18 cellular contexts compared by ENCODE assay signal in the genomic region with DNA sequence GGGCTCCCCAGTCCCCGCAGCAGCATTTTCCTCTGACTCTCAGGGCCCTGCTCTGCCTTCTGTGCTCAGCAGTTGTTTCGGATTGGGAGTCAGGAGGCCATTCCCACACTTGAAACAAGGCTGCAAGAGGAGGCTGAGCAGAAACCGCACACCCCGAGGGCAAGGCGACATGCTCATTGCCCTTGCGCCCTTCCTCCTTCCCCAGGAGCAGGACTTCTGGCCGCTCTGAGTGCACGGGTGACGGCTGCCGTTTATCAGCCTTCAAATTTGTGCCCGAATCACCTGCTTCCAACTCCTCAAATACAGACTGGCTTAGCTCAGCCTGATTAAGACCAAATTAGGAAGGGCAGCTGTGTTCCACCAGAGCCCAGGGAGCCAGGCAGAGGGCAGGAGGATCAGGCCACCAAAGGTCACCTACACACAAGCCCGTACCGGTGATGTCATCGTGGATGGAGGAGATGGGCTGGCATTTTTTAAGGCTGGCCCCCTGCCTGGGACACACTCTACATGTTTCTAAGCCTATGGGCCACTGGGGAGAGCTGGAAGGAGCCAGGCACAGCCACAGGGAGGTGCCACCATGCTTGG. TPM values are rescaled to one million over a fixed set of nuclear protein-coding genes. Genes with fewer than 3 reads are reported as not detected.
DNase-seq lines count a peak whose midpoint lies in the region; ATAC-seq lines count a peak whose summit lies in the region.
"Had no signal": no experiment of that assay in that cellular context is flagged by ENCODE, and none has a peak within 500 bp of the region (broad histone marks: within the 10 kb centered on the region; RNA-seq: fewer than 3 reads in every experiment).

No MANE protein-coding gene starts in this region.

- peak overlapping the region; percentile 32 to 71 (median 66) for H3K9ac ChIP-seq in skeletal muscle tissue (ENCODE audit: low read depth in 1 of 3, low read length in 3 of 3)

- H3K36me3 ChIP-seq in mesodermal cell (ENCODE audit: control insufficient read depth, insufficient read depth, low read length) = no peaks in the 10 kb centered on the region
- no peaks in the 10 kb centered on the region for H3K36me3 ChIP-seq in skeletal muscle tissue (ENCODE audit: control insufficient read depth in 3 of 3, insufficient read depth in 3 of 3, low read length in 3 of 3)
- H3K36me3 ChIP-seq: HAP-1, left lung had no signal

- H3K4me1 Mint-ChIP-seq in central memory CD8-positive, alpha-beta T cell = no peaks in the 10 kb centered on the region
- H3K4me1 Mint-ChIP-seq: B cell had no signal

- H3K27ac Mint-ChIP-seq in central memory CD8-positive, alpha-beta T cell (ENCODE audit: low read depth) = peak overlapping the region; percentile 32
- H3K27ac Mint-ChIP-seq: B cell; stimulated activated naive CD8-positive, alpha-beta T cell treated with anti-CD3 and anti-CD28 coated beads, Interleukin-15, Interleukin-2, amounts not matched to agents 100 ng/mL and 50 ng/mL, for 24 hours had no signal

- DNase-seq in NCI-H2107 treated with DMSO at 0.1 percent for 48 hours (lab: John Stamatoyannopoulos, UW; ENCODE audit: unreplicated experiment) = peak; percentile 34
- no peak for DNase-seq in NCI-H2107 (lab: John Stamatoyannopoulos, UW)
- no peak for DNase-seq in central memory CD8-positive, alpha-beta T cell (ENCODE audit: low spot score in 2 of 2)
- DNase-seq in T-helper 2 cell = no peak
- DNase-seq in NCI-H2029 treated with DMSO at 0.1 percent for 48 hours (lab: John Stamatoyannopoulos, UW) = no peak
- DNase-seq: activated CD4-positive, alpha-beta T cell treated with anti-CD3 and anti-CD28 coated beads, Interleukin-2, amount 50 U/mL, for 1 hour; activated CD8-positive, alpha-beta memory T cell treated with anti-CD3 and anti-CD28 coated beads, Interleukin-2, amount 50 U/mL, for 48 hours; activated gamma-delta T cell; NCI-H226; NK-92 treated with Interleukin-12 subunit alpha and Interleukin-12 subunit beta, amount 100 ng/mL, for 24 hours had no signal

- peak overlapping the region; percentile 23 for H3K27ac ChIP-seq in mesodermal cell (ENCODE audit: low read depth, low read length, severe bottlenecking)
- peak overlapping the region; percentile 70 for H3K27ac ChIP-seq in skeletal muscle tissue (ENCODE audit: low read depth, low read length)
- H3K27ac ChIP-seq: left lung had no signal

- no peaks in the 10 kb centered on the region for H3K27me3 ChIP-seq in skeletal muscle tissue (ENCODE audit: control insufficient read depth in 3 of 3, insufficient read depth in 3 of 3, low read length in 3 of 3)
- H3K27me3 ChIP-seq: left lung had no signal

- no peak overlapping the region for H3K4me3 ChIP-seq in mesodermal cell (ENCODE audit: extremely low read depth, insufficient read depth, low read length, poor library complexity, severe bottlenecking)
- H3K4me3 ChIP-seq in skeletal muscle tissue (ENCODE audit: low read length in 3 of 3) = peak overlapping the region in 1 of 3 donors; percentile 45
- H3K4me3 ChIP-seq: HAP-1, left lung, mucosa of descending colon had no signal

- no peak for ATAC-seq in central memory CD8-positive, alpha-beta T cell (replicated peaks; ENCODE audit: extremely low read depth, poor library complexity, severe bottlenecking)
- ATAC-seq in HG03354 (IDR thresholded peaks at IDR 0.05; ENCODE audit: poor library complexity, severe bottlenecking, unreplicated experiment) = no peak
- ATAC-seq: left lung had no signal

- no peaks in the 10 kb centered on the region for H3K9me3 ChIP-seq in mesodermal cell (ENCODE audit: control insufficient read depth, low read length)
- no peaks in the 10 kb centered on the region for H3K9me3 ChIP-seq in skeletal muscle tissue (ENCODE audit: control insufficient read depth in 3 of 3, low read length in 3 of 3)
- H3K9me3 ChIP-seq: HAP-1, left lung, mucosa of descending colon had no signal

- H3K4me3 Mint-ChIP-seq in central memory CD8-positive, alpha-beta T cell = no peak overlapping the region
- H3K4me3 Mint-ChIP-seq: B cell; stimulated activated naive CD8-positive, alpha-beta T cell treated with anti-CD3 and anti-CD28 coated beads, Interleukin-15, Interleukin-2, amounts not matched to agents 100 ng/mL and 50 ng/mL, for 24 hours had no signal

- 88 to 95% methylated on average over 12 of the region's 14 CpGs for WGBS in mesodermal cell (ENCODE audit: insufficient coverage in 2 of 2), 2 experiments

- H3K9me3 Mint-ChIP-seq in central memory CD8-positive, alpha-beta T cell = no peaks in the 10 kb centered on the region
- H3K9me3 Mint-ChIP-seq: stimulated activated naive CD8-positive, alpha-beta T cell treated with anti-CD3 and anti-CD28 coated beads, Interleukin-15, Interleukin-2, amounts not matched to agents 100 ng/mL and 50 ng/mL, for 24 hours had no signal

- H3K4me1 ChIP-seq in mesodermal cell (ENCODE audit: control insufficient read depth, insufficient read depth, low read length, poor library complexity, severe bottlenecking) (peaks cover 12% of the 10 kb centered on the region), skeletal muscle tissue (ENCODE audit: control insufficient read depth in 3 of 3, insufficient read depth in 3 of 3, low read length in 3 of 3) (peaks cover 87 to 95% (median 87%) of the 10 kb centered on the region in 3 donors)
- H3K4me1 ChIP-seq: HAP-1 had no signal

- no peaks in the 10 kb centered on the region for H3K27me3 Mint-ChIP-seq in central memory CD8-positive, alpha-beta T cell
- H3K27me3 Mint-ChIP-seq: B cell; stimulated activated naive CD8-positive, alpha-beta T cell treated with anti-CD3 and anti-CD28 coated beads, Interleukin-15, Interleukin-2, amounts not matched to agents 100 ng/mL and 50 ng/mL, for 24 hours had no signal

- peaks cover 3% of the 10 kb centered on the region for H3K36me3 Mint-ChIP-seq in central memory CD8-positive, alpha-beta T cell (ENCODE audit: insufficient read depth)

RNA-seq across cellular contexts. Expression of a gene that starts 38.1 kb away (rescaled TPM):
- 35.5 TPM for polyA plus RNA-seq in mesodermal cell (2013, experiment 1 of 2)
- 34.2 TPM for polyA plus RNA-seq in mesodermal cell (2013, experiment 2 of 2)
- total RNA-seq in skeletal muscle tissue = 49.6 TPM
